Comparison of ENCODE assay signal across 1 cellular context in the genomic region with DNA sequence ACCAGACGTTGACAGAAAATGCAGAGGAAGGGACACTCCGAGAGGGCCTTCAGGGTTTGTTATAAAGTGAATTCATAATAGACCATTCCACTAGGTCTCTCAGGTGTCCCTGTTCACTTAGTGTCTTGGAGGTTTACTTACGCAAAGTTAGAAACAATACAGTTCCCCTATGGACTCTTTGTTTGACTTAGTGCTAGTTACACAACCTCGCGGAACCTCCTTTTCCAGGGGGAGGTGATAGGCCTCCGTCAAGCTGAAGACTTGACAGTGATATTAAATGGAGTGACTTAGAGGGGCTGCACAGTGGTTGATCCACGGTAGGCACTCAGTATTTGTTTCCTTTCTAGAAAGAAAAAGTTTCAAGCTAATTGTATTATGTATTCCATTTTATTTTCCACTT.
TF ChIP-seq lines count a peak whose summit lies in the region.

No MANE protein-coding gene starts in this region.

TF ChIP-seq in HepG2, 621 proteins besides CTCF, POLR2A, EP300 and RAD21 (continued from another document and continues in another):
- TF ChIP-seq, protein P1, sequence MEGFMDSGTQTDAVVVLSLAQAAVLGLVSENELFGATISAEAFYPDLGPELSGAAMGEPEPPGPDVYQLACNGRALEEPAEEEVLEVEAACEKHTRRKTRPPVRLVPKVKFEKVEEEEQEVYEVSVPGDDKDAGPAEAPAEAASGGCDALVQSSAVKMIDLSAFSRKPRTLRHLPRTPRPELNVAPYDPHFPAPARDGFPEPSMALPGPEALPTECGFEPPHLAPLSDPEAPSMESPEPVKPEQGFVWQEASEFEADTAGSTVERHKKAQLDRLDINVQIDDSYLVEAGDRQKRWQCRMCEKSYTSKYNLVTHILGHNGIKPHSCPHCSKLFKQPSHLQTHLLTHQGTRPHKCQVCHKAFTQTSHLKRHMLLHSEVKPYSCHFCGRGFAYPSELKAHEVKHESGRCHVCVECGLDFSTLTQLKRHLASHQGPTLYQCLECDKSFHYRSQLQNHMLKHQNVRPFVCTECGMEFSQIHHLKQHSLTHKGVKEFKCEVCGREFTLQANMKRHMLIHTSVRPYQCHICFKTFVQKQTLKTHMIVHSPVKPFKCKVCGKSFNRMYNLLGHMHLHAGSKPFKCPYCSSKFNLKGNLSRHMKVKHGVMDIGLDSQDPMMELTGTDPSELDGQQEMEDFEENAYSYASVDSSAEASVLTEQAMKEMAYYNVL (CRISPR knock-in tag; IDR thresholded peaks at IDR 0.05; ENCODE audit: borderline replicate concordance) = no peak
- TF ChIP-seq ZNF7 (CRISPR knock-in tag; IDR thresholded peaks at IDR 0.05) (no peak), ZNF335 (CRISPR knock-in tag; IDR thresholded peaks at IDR 0.05) (no peak), NCOA2 (CRISPR knock-in tag; IDR thresholded peaks at IDR 0.05) (0 out of 2 replicates have a peak, but pooled peaks have one; percentile 15), JDP2 (CRISPR knock-in tag; IDR thresholded peaks at IDR 0.05; ENCODE audit: borderline replicate concordance) (no peak), NFIC (IDR thresholded peaks at IDR 0.05; ENCODE audit: low read length) (no peak), ZNF20 (CRISPR knock-in tag; IDR thresholded peaks at IDR 0.05) (no peak), ZNF430 (CRISPR knock-in tag; IDR thresholded peaks at IDR 0.05) (no peak), ZNF777 (CRISPR knock-in tag; IDR thresholded peaks at IDR 0.05) (0 out of 2 replicates have a peak, but pooled peaks have one; percentile 5), ZNF549 (CRISPR knock-in tag; IDR thresholded peaks at IDR 0.05) (no peak), MYNN (CRISPR knock-in tag; IDR thresholded peaks at IDR 0.05; ENCODE audit: low read depth) (no peak), ZNF329 (CRISPR knock-in tag; IDR thresholded peaks at IDR 0.05; ENCODE audit: low read depth) (no peak), ZNF790 (CRISPR knock-in tag; IDR thresholded peaks at IDR 0.05; ENCODE audit: borderline replicate concordance) (no peak), ATF7-NPFF (CRISPR knock-in tag; IDR thresholded peaks at IDR 0.05; ENCODE audit: low read depth) (no peak), MXI1 (IDR thresholded peaks at IDR 0.05; ENCODE audit: borderline replicate concordance, low read depth, low read length) (0 out of 3 replicates have a peak, but pooled peaks have one; percentile 16), CEBPG (CRISPR knock-in tag; IDR thresholded peaks at IDR 0.05) (peak; percentile 83), ZFP36L2 (CRISPR knock-in tag; IDR thresholded peaks at IDR 0.05) (no peak), ZNF124 (CRISPR knock-in tag; IDR thresholded peaks at IDR 0.05) (no peak), FLYWCH1 (CRISPR knock-in tag; IDR thresholded peaks at IDR 0.05) (no peak), SOX5 (CRISPR knock-in tag; IDR thresholded peaks at IDR 0.05; ENCODE audit: borderline replicate concordance) (peak; percentile 79; the same call in 1 of the 2 replicates), ZNF546 (CRISPR knock-in tag; conservative IDR thresholded peaks at IDR 0.05) (no peak), CCAR2 (optimal IDR thresholded peaks at IDR 0.05; ENCODE audit: low read depth, low read length) (peak; percentile 18), RORA (CRISPR knock-in tag; IDR thresholded peaks at IDR 0.05) (no peak), NRL (CRISPR knock-in tag; IDR thresholded peaks at IDR 0.05; ENCODE audit: borderline replicate concordance) (no peak), ZNF547 (CRISPR knock-in tag; IDR thresholded peaks at IDR 0.05) (no peak), FOXJ3 (CRISPR knock-in tag; IDR thresholded peaks at IDR 0.05; ENCODE audit: borderline replicate concordance) (0 out of 2 replicates have a peak, but pooled peaks have one; percentile 28), GATAD2A (CRISPR knock-in tag; IDR thresholded peaks at IDR 0.05) (0 out of 2 replicates have a peak, but pooled peaks have one; percentile 20), FOXA3 (CRISPR knock-in tag; IDR thresholded peaks at IDR 0.05) (peak; percentile 55; the same call in 1 of the 2 replicates), NKX3-1 (CRISPR knock-in tag; IDR thresholded peaks at IDR 0.05) (no peak), SP5 (CRISPR knock-in tag; IDR thresholded peaks at IDR 0.05; ENCODE audit: borderline replicate concordance, low read depth) (no peak), ZBTB42 (CRISPR knock-in tag; IDR thresholded peaks at IDR 0.05) (no peak), DPF2 (CRISPR knock-in tag; IDR thresholded peaks at IDR 0.05; ENCODE audit: borderline replicate concordance, low read depth) (no peak), PAF1 (CRISPR knock-in tag; IDR thresholded peaks at IDR 0.05) (no peak)
- TF ChIP-seq, protein P2, sequence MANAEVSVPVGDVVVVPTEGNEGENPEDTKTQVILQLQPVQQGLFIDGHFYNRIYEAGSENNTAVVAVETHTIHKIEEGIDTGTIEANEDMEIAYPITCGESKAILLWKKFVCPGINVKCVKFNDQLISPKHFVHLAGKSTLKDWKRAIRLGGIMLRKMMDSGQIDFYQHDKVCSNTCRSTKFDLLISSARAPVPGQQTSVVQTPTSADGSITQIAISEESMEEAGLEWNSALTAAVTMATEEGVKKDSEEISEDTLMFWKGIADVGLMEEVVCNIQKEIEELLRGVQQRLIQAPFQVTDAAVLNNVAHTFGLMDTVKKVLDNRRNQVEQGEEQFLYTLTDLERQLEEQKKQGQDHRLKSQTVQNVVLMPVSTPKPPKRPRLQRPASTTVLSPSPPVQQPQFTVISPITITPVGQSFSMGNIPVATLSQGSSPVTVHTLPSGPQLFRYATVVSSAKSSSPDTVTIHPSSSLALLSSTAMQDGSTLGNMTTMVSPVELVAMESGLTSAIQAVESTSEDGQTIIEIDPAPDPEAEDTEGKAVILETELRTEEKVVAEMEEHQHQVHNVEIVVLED (CRISPR knock-in tag; IDR thresholded peaks at IDR 0.05; ENCODE audit: borderline replicate concordance) = no peak
- TF ChIP-seq, protein P3, sequence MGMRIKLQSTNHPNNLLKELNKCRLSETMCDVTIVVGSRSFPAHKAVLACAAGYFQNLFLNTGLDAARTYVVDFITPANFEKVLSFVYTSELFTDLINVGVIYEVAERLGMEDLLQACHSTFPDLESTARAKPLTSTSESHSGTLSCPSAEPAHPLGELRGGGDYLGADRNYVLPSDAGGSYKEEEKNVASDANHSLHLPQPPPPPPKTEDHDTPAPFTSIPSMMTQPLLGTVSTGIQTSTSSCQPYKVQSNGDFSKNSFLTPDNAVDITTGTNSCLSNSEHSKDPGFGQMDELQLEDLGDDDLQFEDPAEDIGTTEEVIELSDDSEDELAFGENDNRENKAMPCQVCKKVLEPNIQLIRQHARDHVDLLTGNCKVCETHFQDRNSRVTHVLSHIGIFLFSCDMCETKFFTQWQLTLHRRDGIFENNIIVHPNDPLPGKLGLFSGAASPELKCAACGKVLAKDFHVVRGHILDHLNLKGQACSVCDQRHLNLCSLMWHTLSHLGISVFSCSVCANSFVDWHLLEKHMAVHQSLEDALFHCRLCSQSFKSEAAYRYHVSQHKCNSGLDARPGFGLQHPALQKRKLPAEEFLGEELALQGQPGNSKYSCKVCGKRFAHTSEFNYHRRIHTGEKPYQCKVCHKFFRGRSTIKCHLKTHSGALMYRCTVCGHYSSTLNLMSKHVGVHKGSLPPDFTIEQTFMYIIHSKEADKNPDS (CRISPR knock-in tag; IDR thresholded peaks at IDR 0.05) = no peak
- TF ChIP-seq, protein P4, sequence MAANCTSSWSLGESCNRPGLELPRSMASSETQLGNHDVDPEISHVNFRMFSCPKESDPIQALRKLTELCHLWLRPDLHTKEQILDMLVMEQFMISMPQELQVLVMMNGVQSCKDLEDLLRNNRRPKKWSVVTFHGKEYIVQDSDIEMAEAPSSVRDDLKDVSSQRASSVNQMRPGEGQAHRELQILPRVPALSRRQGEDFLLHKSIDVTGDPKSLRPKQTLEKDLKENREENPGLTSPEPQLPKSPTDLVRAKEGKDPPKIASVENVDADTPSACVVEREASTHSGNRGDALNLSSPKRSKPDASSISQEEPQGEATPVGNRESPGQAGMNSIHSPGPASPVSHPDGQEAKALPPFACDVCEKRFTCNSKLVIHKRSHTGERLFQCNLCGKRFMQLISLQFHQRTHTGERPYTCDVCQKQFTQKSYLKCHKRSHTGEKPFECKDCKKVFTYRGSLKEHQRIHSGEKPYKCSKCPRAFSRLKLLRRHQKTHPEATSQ (CRISPR knock-in tag; IDR thresholded peaks at IDR 0.05; ENCODE audit: borderline replicate concordance) = no peak
- TF ChIP-seq, protein P5, sequence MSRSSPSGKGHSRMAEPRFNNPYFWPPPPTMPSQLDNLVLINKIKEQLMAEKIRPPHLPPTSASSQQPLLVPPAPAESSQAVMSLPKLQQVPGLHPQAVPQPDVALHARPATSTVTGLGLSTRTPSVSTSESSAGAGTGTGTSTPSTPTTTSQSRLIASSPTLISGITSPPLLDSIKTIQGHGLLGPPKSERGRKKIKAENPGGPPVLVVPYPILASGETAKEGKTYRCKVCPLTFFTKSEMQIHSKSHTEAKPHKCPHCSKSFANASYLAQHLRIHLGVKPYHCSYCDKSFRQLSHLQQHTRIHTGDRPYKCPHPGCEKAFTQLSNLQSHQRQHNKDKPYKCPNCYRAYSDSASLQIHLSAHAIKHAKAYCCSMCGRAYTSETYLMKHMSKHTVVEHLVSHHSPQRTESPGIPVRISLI (CRISPR knock-in tag; IDR thresholded peaks at IDR 0.05; ENCODE audit: borderline replicate concordance) = no peak
- TF ChIP-seq, protein P6, sequence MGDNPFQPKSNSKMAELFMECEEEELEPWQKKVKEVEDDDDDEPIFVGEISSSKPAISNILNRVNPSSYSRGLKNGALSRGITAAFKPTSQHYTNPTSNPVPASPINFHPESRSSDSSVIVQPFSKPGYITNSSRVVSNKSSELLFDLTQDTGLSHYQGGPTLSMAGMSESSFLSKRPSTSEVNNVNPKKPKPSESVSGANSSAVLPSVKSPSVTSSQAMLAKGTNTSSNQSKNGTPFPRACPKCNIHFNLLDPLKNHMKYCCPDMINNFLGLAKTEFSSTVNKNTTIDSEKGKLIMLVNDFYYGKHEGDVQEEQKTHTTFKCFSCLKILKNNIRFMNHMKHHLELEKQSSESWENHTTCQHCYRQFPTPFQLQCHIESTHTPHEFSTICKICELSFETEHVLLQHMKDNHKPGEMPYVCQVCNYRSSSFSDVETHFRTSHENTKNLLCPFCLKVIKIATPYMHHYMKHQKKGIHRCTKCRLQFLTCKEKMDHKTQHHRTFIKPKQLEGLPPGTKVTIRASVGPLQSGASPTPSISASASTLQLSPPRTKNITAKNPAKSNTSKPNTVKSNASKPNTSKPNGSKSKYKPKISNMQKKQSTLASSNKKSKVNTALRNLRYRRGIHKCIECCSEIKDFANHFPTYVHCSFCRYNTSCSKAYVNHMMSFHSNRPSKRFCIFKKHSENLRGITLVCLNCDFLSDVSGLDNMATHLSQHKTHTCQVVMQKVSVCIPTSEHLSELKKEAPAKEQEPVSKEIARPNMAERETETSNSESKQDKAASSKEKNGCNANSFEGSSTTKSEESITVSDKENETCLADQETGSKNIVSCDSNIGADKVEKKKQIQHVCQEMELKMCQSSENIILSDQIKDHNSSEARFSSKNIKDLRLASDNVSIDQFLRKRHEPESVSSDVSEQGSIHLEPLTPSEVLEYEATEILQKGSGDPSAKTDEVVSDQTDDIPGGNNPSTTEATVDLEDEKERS (CRISPR knock-in tag; IDR thresholded peaks at IDR 0.05) = no peak
- TF ChIP-seq, protein P7, sequence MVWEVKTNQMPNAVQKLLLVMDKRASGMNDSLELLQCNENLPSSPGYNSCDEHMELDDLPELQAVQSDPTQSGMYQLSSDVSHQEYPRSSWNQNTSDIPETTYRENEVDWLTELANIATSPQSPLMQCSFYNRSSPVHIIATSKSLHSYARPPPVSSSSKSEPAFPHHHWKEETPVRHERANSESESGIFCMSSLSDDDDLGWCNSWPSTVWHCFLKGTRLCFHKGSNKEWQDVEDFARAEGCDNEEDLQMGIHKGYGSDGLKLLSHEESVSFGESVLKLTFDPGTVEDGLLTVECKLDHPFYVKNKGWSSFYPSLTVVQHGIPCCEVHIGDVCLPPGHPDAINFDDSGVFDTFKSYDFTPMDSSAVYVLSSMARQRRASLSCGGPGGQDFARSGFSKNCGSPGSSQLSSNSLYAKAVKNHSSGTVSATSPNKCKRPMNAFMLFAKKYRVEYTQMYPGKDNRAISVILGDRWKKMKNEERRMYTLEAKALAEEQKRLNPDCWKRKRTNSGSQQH (CRISPR knock-in tag; IDR thresholded peaks at IDR 0.05; ENCODE audit: low read depth) = no peak
- TF ChIP-seq, protein P8, sequence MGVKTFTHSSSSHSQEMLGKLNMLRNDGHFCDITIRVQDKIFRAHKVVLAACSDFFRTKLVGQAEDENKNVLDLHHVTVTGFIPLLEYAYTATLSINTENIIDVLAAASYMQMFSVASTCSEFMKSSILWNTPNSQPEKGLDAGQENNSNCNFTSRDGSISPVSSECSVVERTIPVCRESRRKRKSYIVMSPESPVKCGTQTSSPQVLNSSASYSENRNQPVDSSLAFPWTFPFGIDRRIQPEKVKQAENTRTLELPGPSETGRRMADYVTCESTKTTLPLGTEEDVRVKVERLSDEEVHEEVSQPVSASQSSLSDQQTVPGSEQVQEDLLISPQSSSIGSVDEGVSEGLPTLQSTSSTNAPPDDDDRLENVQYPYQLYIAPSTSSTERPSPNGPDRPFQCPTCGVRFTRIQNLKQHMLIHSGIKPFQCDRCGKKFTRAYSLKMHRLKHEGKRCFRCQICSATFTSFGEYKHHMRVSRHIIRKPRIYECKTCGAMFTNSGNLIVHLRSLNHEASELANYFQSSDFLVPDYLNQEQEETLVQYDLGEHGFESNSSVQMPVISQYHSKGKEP (CRISPR knock-in tag; IDR thresholded peaks at IDR 0.05) = no peak
- TF ChIP-seq, protein P9, sequence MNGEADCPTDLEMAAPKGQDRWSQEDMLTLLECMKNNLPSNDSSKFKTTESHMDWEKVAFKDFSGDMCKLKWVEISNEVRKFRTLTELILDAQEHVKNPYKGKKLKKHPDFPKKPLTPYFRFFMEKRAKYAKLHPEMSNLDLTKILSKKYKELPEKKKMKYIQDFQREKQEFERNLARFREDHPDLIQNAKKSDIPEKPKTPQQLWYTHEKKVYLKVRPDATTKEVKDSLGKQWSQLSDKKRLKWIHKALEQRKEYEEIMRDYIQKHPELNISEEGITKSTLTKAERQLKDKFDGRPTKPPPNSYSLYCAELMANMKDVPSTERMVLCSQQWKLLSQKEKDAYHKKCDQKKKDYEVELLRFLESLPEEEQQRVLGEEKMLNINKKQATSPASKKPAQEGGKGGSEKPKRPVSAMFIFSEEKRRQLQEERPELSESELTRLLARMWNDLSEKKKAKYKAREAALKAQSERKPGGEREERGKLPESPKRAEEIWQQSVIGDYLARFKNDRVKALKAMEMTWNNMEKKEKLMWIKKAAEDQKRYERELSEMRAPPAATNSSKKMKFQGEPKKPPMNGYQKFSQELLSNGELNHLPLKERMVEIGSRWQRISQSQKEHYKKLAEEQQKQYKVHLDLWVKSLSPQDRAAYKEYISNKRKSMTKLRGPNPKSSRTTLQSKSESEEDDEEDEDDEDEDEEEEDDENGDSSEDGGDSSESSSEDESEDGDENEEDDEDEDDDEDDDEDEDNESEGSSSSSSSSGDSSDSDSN (CRISPR knock-in tag; IDR thresholded peaks at IDR 0.05) = no peak
- TF ChIP-seq, protein P10, sequence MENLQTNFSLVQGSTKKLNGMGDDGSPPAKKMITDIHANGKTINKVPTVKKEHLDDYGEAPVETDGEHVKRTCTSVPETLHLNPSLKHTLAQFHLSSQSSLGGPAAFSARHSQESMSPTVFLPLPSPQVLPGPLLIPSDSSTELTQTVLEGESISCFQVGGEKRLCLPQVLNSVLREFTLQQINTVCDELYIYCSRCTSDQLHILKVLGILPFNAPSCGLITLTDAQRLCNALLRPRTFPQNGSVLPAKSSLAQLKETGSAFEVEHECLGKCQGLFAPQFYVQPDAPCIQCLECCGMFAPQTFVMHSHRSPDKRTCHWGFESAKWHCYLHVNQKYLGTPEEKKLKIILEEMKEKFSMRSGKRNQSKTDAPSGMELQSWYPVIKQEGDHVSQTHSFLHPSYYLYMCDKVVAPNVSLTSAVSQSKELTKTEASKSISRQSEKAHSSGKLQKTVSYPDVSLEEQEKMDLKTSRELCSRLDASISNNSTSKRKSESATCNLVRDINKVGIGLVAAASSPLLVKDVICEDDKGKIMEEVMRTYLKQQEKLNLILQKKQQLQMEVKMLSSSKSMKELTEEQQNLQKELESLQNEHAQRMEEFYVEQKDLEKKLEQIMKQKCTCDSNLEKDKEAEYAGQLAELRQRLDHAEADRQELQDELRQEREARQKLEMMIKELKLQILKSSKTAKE (CRISPR knock-in tag; IDR thresholded peaks at IDR 0.05; ENCODE audit: borderline replicate concordance) = no peak
